ENCODE assay signal across 21 cellular contexts in the genomic region with DNA sequence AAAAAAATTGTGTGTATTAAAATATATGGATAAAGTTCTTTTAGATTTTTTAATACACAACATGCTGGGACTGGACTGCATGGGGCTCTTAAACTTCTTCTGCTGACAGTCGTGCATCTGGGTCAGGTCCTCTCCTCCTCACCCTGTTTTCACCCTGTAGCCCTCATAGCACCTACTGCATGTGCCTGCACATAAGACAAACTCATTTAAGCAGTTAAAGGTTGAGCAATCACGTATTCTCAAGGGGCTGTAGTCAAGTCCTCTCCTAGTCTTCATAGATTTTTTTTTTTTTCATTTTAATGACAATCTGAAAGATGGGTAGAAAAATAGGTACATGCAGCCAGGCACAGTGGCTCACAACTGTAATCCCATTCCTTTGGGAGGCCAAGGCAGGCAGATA.
"Had no signal": no experiment of that assay in that cellular context is flagged by ENCODE, and none has a peak within 500 bp of the region (broad histone marks: within the 10 kb centered on the region; RNA-seq: fewer than 3 reads in every experiment).

No MANE protein-coding gene starts in this region.

- H3K4me1 ChIP-seq: right atrium auricular region had no signal

- ATAC-seq: effector memory CD8-positive, alpha-beta T cell; left ventricle myocardium superior; lower lobe of right lung; natural killer cell treated with Interleukin-12 subunit alpha and Interleukin-12 subunit beta and Interleukin-15 and Interleukin-18, amount 100 ng/mL, for 72 hours; stimulated activated naive CD8-positive, alpha-beta T cell treated with anti-CD3 and anti-CD28 coated beads, Interleukin-15, amount 100 ng/mL, for 72 hours had no signal

- DNase-seq: effector memory CD8-positive, alpha-beta T cell; erythroblast; esophagus squamous epithelium; head of caudate nucleus; left ventricle myocardium superior; lower lobe of right lung; stimulated activated CD4-positive, alpha-beta T cell treated with anti-CD3 and anti-CD28 coated beads, Interleukin-12 subunit alpha, Interleukin-12 subunit beta, amount 100 ng/mL, for 4 hours; stimulated activated CD4-positive, alpha-beta T cell treated with anti-CD3 and anti-CD28 coated beads, Interleukin-1b, Interleukin-23, amount 100 ng/mL, for 48 hours; stimulated activated CD4-positive, alpha-beta T cell treated with anti-CD3 and anti-CD28 coated beads, Interleukin-4, amount 100 ng/mL, for 1 hour; stimulated activated CD8-positive, alpha-beta memory T cell treated with anti-CD3 and anti-CD28 coated beads, Interleukin-4, amount 100 ng/mL, for 48 hours; stimulated activated naive CD4-positive, alpha-beta T cell; stimulated activated naive CD8-positive, alpha-beta T cell treated with anti-CD3 and anti-CD28 coated beads, Interleukin-15, amount 100 ng/mL, for 72 hours; trophoblast cell had no signal

- H3K27ac ChIP-seq: coronary artery, lower lobe of right lung, neural progenitor cell, prostate gland, right atrium auricular region, suprapubic skin, vagina had no signal

- H3K4me3 ChIP-seq: coronary artery, esophagus squamous epithelium, lower lobe of right lung, neural progenitor cell, prostate gland, right atrium auricular region, smooth muscle cell, suprapubic skin, vagina had no signal

- H3K4me2 ChIP-seq: neural progenitor cell, smooth muscle cell had no signal

- H3K27me3 ChIP-seq: esophagus squamous epithelium, neural progenitor cell, right atrium auricular region, suprapubic skin, vagina had no signal

- H3K36me3 ChIP-seq: esophagus squamous epithelium, lower lobe of right lung, neural progenitor cell, prostate gland, right atrium auricular region, suprapubic skin, vagina had no signal

- H3K9ac ChIP-seq: neural progenitor cell had no signal

- H3K9me3 ChIP-seq: esophagus squamous epithelium, lower lobe of right lung, prostate gland, right atrium auricular region, suprapubic skin, vagina had no signal
